In the genomic region with DNA sequence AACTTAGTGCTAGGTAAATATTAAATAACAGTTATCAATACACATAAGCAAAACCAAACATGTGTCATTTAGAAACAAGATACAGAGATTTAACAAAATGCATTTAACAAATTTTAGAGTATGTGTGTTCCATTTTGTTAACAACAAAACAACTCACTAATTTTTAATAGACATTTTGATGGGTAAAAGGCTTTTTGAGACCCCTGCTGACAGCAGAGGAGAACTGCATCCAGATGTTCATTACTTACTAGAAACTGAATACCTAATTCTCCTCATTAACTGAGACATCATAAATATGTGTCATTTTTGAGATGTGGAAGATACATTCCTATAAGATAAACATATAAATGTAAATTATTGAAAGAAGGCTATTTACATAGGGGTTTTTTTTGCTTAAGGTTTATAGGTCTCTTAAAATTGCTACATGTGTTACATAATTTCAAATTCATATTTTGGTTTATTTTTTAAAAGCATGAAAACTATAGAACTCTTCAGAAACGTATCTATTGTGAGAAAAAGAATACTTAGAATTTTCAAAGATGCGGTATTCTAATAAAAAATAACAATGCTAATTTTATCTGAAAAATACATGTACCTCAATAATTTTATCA, we compare ENCODE assay signal across 8 cellular contexts.
DNase-seq lines count a peak whose midpoint lies in the region; ATAC-seq, FAIRE-seq and TF ChIP-seq lines count a peak whose summit lies in the region.

No MANE protein-coding gene starts in this region.

- H3K27ac ChIP-seq in gastroesophageal sphincter: no peak overlapping the region

- no peaks in the 10 kb centered on the region for H3K27me3 ChIP-seq in gastroesophageal sphincter

- TF ChIP-seq EP300 in gastroesophageal sphincter (IDR thresholded peaks at IDR 0.05): no peak

- TF ChIP-seq CTCF in gastroesophageal sphincter (IDR thresholded peaks at IDR 0.05): peak; percentile 46 to 67 (median 56)

- WGBS in gastroesophageal sphincter (ENCODE audit: low coverage in 1 of 2), 2 donors: 53 to 63% methylated on average over 2 of the region's 2 CpGs

- peak; percentile 50 for ATAC-seq in HG02623 (IDR thresholded peaks at IDR 0.05; ENCODE audit: unreplicated experiment)
- no peak for ATAC-seq in gastroesophageal sphincter
- no peak for ATAC-seq in GM19035 (IDR thresholded peaks at IDR 0.05; ENCODE audit: unreplicated experiment)

- DNase-seq in NCI-H748 (lab: John Stamatoyannopoulos, UW; ENCODE audit: unreplicated experiment) (peak; percentile 16), NCI-H748 treated with DMSO at 0.1 percent for 48 hours (lab: John Stamatoyannopoulos, UW) (no peak), RPMI7951 (ENCODE audit: low read depth) (peak; percentile 1), urothelium cell line (ENCODE audit: low spot score) (peak; percentile 20), activated gamma-delta T cell (lab: John Stamatoyannopoulos, UW) (no peak)

- H3K36me3 ChIP-seq in gastroesophageal sphincter: no peaks in the 10 kb centered on the region

- no peak for TF ChIP-seq POLR2A in gastroesophageal sphincter (IDR thresholded peaks at IDR 0.05)

- FAIRE-seq in urothelium cell line (lab: Jason Lieb, UNC): no peak

- no peaks in the 10 kb centered on the region for H3K4me1 ChIP-seq in gastroesophageal sphincter

- H3K9me3 ChIP-seq in gastroesophageal sphincter: no peaks in the 10 kb centered on the region

- no peak overlapping the region for H3K4me3 ChIP-seq in gastroesophageal sphincter

Comparison
In these comparisons a context has a peak if more than half of its experiments do, and no peak if none do; other contexts are left out.
1. DNase-seq: peak in NCI-H748 (single experiment), RPMI7951 (single experiment) and urothelium cell line (single experiment); none in NCI-H748 treated with DMSO at 0.1 percent for 48 hours (single experiment) and activated gamma-delta T cell (single experiment).